Comparison of ENCODE assay signal across 8 cellular contexts in the genomic region with DNA sequence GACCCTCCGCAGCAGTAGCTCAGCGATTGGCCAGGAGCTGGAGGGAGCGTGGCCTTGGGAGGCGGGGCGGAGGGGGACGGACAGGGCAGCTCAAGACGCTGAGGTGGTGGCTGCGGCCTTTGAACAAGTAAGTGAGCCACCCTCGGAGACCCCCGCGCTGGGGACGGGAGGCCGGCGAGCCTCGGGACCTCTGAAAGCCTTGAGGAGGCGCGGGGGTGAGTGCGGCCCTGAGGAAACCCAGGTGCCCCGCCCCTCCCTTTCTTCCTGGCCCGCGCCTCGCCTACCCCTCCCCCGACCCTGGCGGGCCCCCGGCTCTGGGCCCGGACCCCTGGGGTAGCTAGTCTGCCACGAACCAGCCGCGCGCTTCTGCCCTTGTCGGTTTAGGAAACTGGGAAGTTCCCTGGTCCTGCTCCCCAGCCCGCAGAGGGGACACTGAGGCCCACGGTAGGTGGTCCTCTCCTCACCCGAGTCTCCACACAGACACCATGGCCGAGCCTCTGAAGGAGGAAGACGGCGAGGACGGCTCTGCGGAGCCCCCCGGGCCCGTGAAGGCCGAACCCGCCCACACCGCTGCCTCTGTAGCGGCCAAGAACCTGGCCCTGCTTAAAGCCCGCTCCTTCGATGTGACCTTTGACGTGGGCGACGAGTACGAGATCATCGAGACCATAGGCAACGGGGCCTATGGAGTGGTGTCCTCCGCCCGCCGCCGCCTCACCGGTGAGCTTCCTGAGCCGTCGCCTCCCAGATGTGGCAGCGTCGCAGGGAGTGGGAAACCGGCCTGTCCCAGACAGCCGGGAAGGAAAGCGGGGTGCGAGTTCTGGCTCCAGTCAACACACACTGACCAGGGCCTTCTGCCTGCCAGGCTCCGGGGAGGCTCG. TPM values are rescaled to one million over a fixed set of nuclear protein-coding genes. Genes with fewer than 3 reads are reported as not detected.
DNase-seq lines count a peak whose midpoint lies in the region; ATAC-seq and TF ChIP-seq lines count a peak whose summit lies in the region.

A gene (plus strand): TSS at position 83 of the 878 bp plus-strand sequence. CDS start 403 bp downstream, at position 486.

- H3K36me3 ChIP-seq in lower lobe of right lung (peaks cover 36% of the 10 kb centered on the region), tibial artery (peaks cover 38 to 41% (median 40%) of the 10 kb centered on the region in 3 donors)

- peak within 1 kb of the TSS; percentile 97 for H3K27ac Mint-ChIP-seq in activated naive CD4-positive, alpha-beta T cell treated with anti-CD3 and anti-CD28 coated beads, Interleukin-2, amount 10 ng/mL, durations not matched to agents 7 days and 5 days

- no peak for TF ChIP-seq CTCF in LNCaP clone FGC (IDR thresholded peaks at IDR 0.05; ENCODE audit: control insufficient read depth, extremely low read depth, insufficient read depth)
- TF ChIP-seq CTCF in lower lobe of right lung (IDR thresholded peaks at IDR 0.05), result no peak
- TF ChIP-seq CTCF in tibial artery (IDR thresholded peaks at IDR 0.05), result no peak

- H3K9me3 Mint-ChIP-seq in activated naive CD4-positive, alpha-beta T cell treated with anti-CD3 and anti-CD28 coated beads, Interleukin-2, amount 10 ng/mL, durations not matched to agents 7 days and 5 days, result no peaks in the 10 kb centered on the region

- no peaks in the 10 kb centered on the region for H3K9me3 ChIP-seq in lower lobe of right lung
- no peaks in the 10 kb centered on the region for H3K9me3 ChIP-seq in tibial artery

- H3K27me3 ChIP-seq in lower lobe of right lung (ENCODE audit: low read depth), result no peaks in the 10 kb centered on the region
- no peaks in the 10 kb centered on the region for H3K27me3 ChIP-seq in tibial artery

- H3K27me3 Mint-ChIP-seq in activated naive CD4-positive, alpha-beta T cell treated with anti-CD3 and anti-CD28 coated beads, Interleukin-2, amount 10 ng/mL, durations not matched to agents 7 days and 5 days, result no peaks in the 10 kb centered on the region

- CTCF ChIA-PET in activated naive CD4-positive, alpha-beta T cell treated with anti-CD3 and anti-CD28 coated beads, Interleukin-2, amount 10 ng/mL, durations not matched to agents 7 days and 5 days (lab: Charles Lee), result interaction anchor here (1.1 to 1.8 kb wide), 4 partner anchors 13 to 68 kb away, joined by 3 to 18 read pairs (median 5); a partner anchor contains a TSS

- peak within 1 kb of the TSS; percentile 96 for H3K4me3 Mint-ChIP-seq in activated naive CD4-positive, alpha-beta T cell treated with anti-CD3 and anti-CD28 coated beads, Interleukin-2, amount 10 ng/mL, durations not matched to agents 7 days and 5 days

- H3K4me1 ChIP-seq in lower lobe of right lung (peaks cover 33% of the 10 kb centered on the region), tibial artery (peaks cover 0 to 50% (median 36%) of the 10 kb centered on the region in 4 donors)

- ATAC-seq in lower lobe of right lung (peak; percentile 3), GM18873 (IDR thresholded peaks at IDR 0.05; ENCODE audit: low FRiP score, unreplicated experiment) (no peak)

- intact Hi-C loops in lower lobe of right lung (cut with DNase I), result no loop called here
- intact Hi-C loops in tibial artery (cut with DNase I; ENCODE audit: low total_unique reads), result loop anchor here (5.0 kb wide), 1 partner anchor 129 kb away; no protein-coding TSS in a partner anchor

- H3K27ac ChIP-seq in cingulate gyrus (ENCODE audit: low read depth, low read length) (peak within 1 kb of the TSS; percentile 96), lower lobe of right lung (peak within 1 kb of the TSS; percentile 99), tibial artery (peak within 1 kb of the TSS; percentile 90 to 98)

- H3K4me3 ChIP-seq in LNCaP clone FGC (ENCODE audit: low read depth, low read length) (peak within 1 kb of the TSS; percentile 64), lower lobe of right lung (peak within 1 kb of the TSS; percentile 98), tibial artery (peak within 1 kb of the TSS; percentile 66 to 77)

- H3K4me1 Mint-ChIP-seq in activated naive CD4-positive, alpha-beta T cell treated with anti-CD3 and anti-CD28 coated beads, Interleukin-2, amount 10 ng/mL, durations not matched to agents 7 days and 5 days, result peaks cover 45% of the 10 kb centered on the region

- peaks cover 43% of the 10 kb centered on the region for H3K36me3 Mint-ChIP-seq in activated naive CD4-positive, alpha-beta T cell treated with anti-CD3 and anti-CD28 coated beads, Interleukin-2, amount 10 ng/mL, durations not matched to agents 7 days and 5 days

- no peak for DNase-seq in activated naive CD4-positive, alpha-beta T cell treated with anti-CD3 and anti-CD28 coated beads, Interleukin-2, amount 10 ng/mL, durations not matched to agents 7 days and 5 days
- no peak for DNase-seq in activated naive CD4-positive, alpha-beta T cell (lab: John Stamatoyannopoulos, UW)
- no peak for DNase-seq in LNCaP clone FGC (ENCODE audit: low read depth)
- DNase-seq in lower lobe of right lung, result no peak
- DNase-seq in tibial artery, result peak; percentile 21 to 72
- DNase-seq in 8988T, result no peak

RNA-seq across cellular contexts. Expression of the gene that starts here (rescaled TPM):
- 22.2 TPM for total RNA-seq in lower lobe of right lung

Comparison
In these comparisons a context has a peak if more than half of its experiments do, and no peak if none do; other contexts are left out.
1. DNase-seq: peak in tibial artery (2 of 2); none in activated naive CD4-positive, alpha-beta T cell treated with anti-CD3 and anti-CD28 coated beads, Interleukin-2, amount 10 ng/mL, durations not matched to agents 7 days and 5 days (single experiment), activated naive CD4-positive, alpha-beta T cell (0 of 4), LNCaP clone FGC (single experiment), lower lobe of right lung (single experiment) and 8988T (single experiment).
2. Peak in every context shown above with its lines, with median percentiles within 50 percentile points of each other: H3K4me3 ChIP-seq and H3K27ac ChIP-seq.